Comparison of ENCODE assay signal across 20 cellular contexts in the genomic region with DNA sequence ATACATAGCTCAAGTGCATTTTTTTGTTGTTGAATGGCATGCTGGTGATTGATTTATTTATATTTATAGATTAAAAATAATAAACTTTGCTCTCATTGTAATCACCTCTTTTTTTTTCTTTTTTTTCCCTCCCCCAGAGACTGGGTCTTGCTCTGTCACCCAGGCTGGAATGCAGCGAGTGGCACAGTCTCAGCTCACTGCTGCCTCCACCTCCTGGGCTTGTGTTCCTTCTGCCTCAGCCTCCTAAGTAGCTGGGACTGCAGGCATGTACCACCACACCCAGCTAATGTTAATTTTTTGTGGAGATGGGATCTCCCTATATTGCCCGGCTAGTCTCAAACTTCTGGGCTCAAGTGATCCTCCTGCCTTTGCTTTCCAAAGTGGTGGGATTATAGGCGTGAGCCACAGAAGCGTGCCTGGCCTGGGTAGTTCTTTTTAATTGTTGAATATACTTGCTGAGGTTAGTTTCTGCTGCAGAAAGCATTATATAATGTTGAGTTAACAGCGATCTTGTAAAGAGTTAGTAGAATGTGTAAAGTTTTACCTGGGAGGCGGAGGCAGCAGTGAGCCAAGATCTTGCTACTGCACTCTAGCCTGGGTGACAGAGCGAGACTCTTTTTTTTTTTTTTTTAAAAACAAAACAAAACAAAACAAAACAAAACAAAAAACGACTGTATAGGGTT.
DNase-seq lines count a peak whose midpoint lies in the region; ATAC-seq, FAIRE-seq and TF ChIP-seq lines count a peak whose summit lies in the region.
"Had no signal": no experiment of that assay in that cellular context is flagged by ENCODE, and none has a peak within 500 bp of the region (broad histone marks: within the 10 kb centered on the region; RNA-seq: fewer than 3 reads in every experiment).

No MANE protein-coding gene starts in this region.

- H3K79me2 ChIP-seq in Karpas-422 (ENCODE audit: low read length) (peaks cover 94% of the 10 kb centered on the region), PC-9 (ENCODE audit: low read depth) (no peaks in the 10 kb centered on the region)

- H3F3A ChIP-seq in PC-9 (ENCODE audit: insufficient read depth, low read depth): no peaks in the 10 kb centered on the region

- no TSS peak for BruUV-seq in PC-9 (replicated peaks; lab: Mats Ljungman, UMichigan)

- 83% methylated on average over 8 of the region's 8 CpGs for WGBS in A549 (ENCODE audit: missing lambda C conversion rate)
- 76 to 100% methylated on average over 3 to 4 of the region's 8 CpGs for WGBS in mesodermal cell (ENCODE audit: insufficient coverage in 2 of 2), 2 experiments
- WGBS in sigmoid colon, 2 donors: 77 to 80% methylated on average over 8 of the region's 8 CpGs

- H3K4me3 ChIP-seq in A549 (no peak overlapping the region), Karpas-422 (ENCODE audit: low read length) (no peak overlapping the region), colonic mucosa (no peak overlapping the region), mesodermal cell (ENCODE audit: extremely low read depth, insufficient read depth, low read length, poor library complexity, severe bottlenecking) (no peak overlapping the region), PC-9 (no peak overlapping the region), sigmoid colon (no peak overlapping the region)
- H3K4me3 ChIP-seq: heart left ventricle, spleen had no signal

- H3K27me3 ChIP-seq in Karpas-422 (ENCODE audit: low read length) (no peaks in the 10 kb centered on the region), colonic mucosa (no peaks in the 10 kb centered on the region), PC-9 (ENCODE audit: insufficient read depth, low read depth) (no peaks in the 10 kb centered on the region), sigmoid colon (no peaks in the 10 kb centered on the region)
- H3K27me3 ChIP-seq: heart left ventricle, spleen had no signal

- no peak for TF ChIP-seq RAD21 in A549 (conservative IDR thresholded peaks at IDR 0.05 in 1 of 2, IDR thresholded peaks at IDR 0.05 in 1 of 2)

- TF ChIP-seq POLR2A in A549 (IDR thresholded peaks at IDR 0.05; ENCODE audit: low read length) (no peak), sigmoid colon (IDR thresholded peaks at IDR 0.05) (no peak)

- H4K20me1 ChIP-seq in Karpas-422 (ENCODE audit: insufficient read depth, low read depth, low read length) (no peaks in the 10 kb centered on the region), PC-9 (ENCODE audit: insufficient read depth) (no peaks in the 10 kb centered on the region)

- no peak overlapping the region for H2AFZ ChIP-seq in Karpas-422 (ENCODE audit: low read length)
- no peak overlapping the region for H2AFZ ChIP-seq in PC-9

- ATAC-seq in A549: no peak
- ATAC-seq: heart left ventricle; Right ventricle myocardium inferior; stimulated activated memory B cell treated with anti-CD40 and anti-IgM and Interleukin-4, amounts not matched to agents 10 μg/mL and 1 μg/mL and 100 μg/mL, for 72 hours had no signal

- H3K4me2 ChIP-seq in A549 (peak overlapping the region; percentile 59), Karpas-422 (ENCODE audit: low read depth, low read length, poor library complexity, severe bottlenecking) (peak overlapping the region; percentile 8), PC-9 (no peak overlapping the region)

- H3K9me3 ChIP-seq in A549 (no peaks in the 10 kb centered on the region), Karpas-422 (ENCODE audit: low read length) (no peaks in the 10 kb centered on the region), colonic mucosa (no peaks in the 10 kb centered on the region), mesodermal cell (ENCODE audit: control insufficient read depth, low read length) (no peaks in the 10 kb centered on the region), PC-9 (ENCODE audit: insufficient read depth, low read depth) (no peaks in the 10 kb centered on the region), sigmoid colon (no peaks in the 10 kb centered on the region)
- H3K9me3 ChIP-seq: heart left ventricle, spleen had no signal

- H3K9me2 ChIP-seq in Karpas-422 (replicated peaks; ENCODE audit: insufficient read depth, low read length) (no peaks in the 10 kb centered on the region), PC-9 (ENCODE audit: insufficient read depth) (no peaks in the 10 kb centered on the region)

- DNase-seq in A549 (ENCODE audit: low read depth in 1 of 2, low spot score in 1 of 2) (no peak), Karpas-422 (no peak), colonic mucosa (no peak), PC-9 (no peak), sigmoid colon (no peak), NCI-H187 treated with DMSO at 0.1 percent for 48 hours (lab: John Stamatoyannopoulos, UW) (no peak), foreskin melanocyte (no peak)
- DNase-seq: activated naive CD4-positive, alpha-beta T cell; CD4-positive, alpha-beta T cell; dermis blood vessel endothelial cell; heart left ventricle; islet precursor cell; KBM-7; NCI-H1417 treated with DMSO at 0.1 percent for 48 hours; NK-92 treated with Interleukin-12 subunit alpha and Interleukin-12 subunit beta, amount 100 ng/mL, for 24 hours; spleen had no signal

- FAIRE-seq in A549 (lab: Jason Lieb, UNC): no peak

- TF ChIP-seq EP300 in A549 (IDR thresholded peaks at IDR 0.05) (no peak), sigmoid colon (IDR thresholded peaks at IDR 0.05) (no peak)

- intact Hi-C loops in colonic mucosa (cut with DNase I): no loop called here
- intact Hi-C loops in PC-9 (cut with micrococcal nuclease; ENCODE audit: unreplicated experiment): no loop called here
- intact Hi-C loops in sigmoid colon (cut with DNase I): no loop called here

- peak overlapping the region in 1 of 2 experiments; percentile 58; a peak in 2 of 6 replicates for H3K27ac ChIP-seq in A549
- peak overlapping the region; percentile 16 for H3K27ac ChIP-seq in Karpas-422 (ENCODE audit: low read length)
- peak overlapping the region; percentile 6 for H3K27ac ChIP-seq in colonic mucosa
- peak overlapping the region; percentile 71 for H3K27ac ChIP-seq in mesodermal cell (ENCODE audit: low read depth, low read length, severe bottlenecking)
- H3K27ac ChIP-seq in PC-9: no peak overlapping the region
- H3K27ac ChIP-seq in sigmoid colon: no peak overlapping the region
- H3K27ac ChIP-seq: heart left ventricle, HL-60 had no signal

- TF ChIP-seq CTCF in A549 (IDR thresholded peaks at IDR 0.05) (no peak), colonic mucosa (IDR thresholded peaks at IDR 0.05) (no peak), PC-9 (conservative IDR thresholded peaks at IDR 0.05) (no peak), sigmoid colon (IDR thresholded peaks at IDR 0.05) (no peak)

- H3K9ac ChIP-seq in Karpas-422 (ENCODE audit: low read length) (no peak overlapping the region), colonic mucosa (ENCODE audit: low read depth in 2 of 2, low read length in 2 of 2) (no peak overlapping the region)

- H3K4me1 ChIP-seq in A549 (peaks cover 41% of the 10 kb centered on the region; the same call in 2 of the 3 replicates), Karpas-422 (ENCODE audit: low read length) (peaks cover 45% of the 10 kb centered on the region), colonic mucosa (no peaks in the 10 kb centered on the region), mesodermal cell (ENCODE audit: control insufficient read depth, insufficient read depth, low read length, poor library complexity, severe bottlenecking) (peaks cover 48% of the 10 kb centered on the region), PC-9 (replicated peaks; ENCODE audit: insufficient read depth) (no peaks in the 10 kb centered on the region), sigmoid colon (peaks cover 0 to 28% (median 21%) of the 10 kb centered on the region in 4 donors)

- CTCF ChIA-PET in A549 (lab: Yijun Ruan, JAX) (interaction anchor here (0.9 to 1.2 kb wide), 4 partner anchors 10 to 71 kb away, joined by 3 read pairs; no protein-coding TSS in a partner anchor), PC-9 (lab: Charles Lee) (interaction anchor here (0.5 to 0.6 kb wide), 3 partner anchors 800 to 1983 kb away, joined by 3 read pairs; no protein-coding TSS in a partner anchor)

- H3K36me3 ChIP-seq in Karpas-422 (ENCODE audit: insufficient read depth, low read length) (no peaks in the 10 kb centered on the region), colonic mucosa (no peaks in the 10 kb centered on the region), mesodermal cell (ENCODE audit: control insufficient read depth, insufficient read depth, low read length) (peaks cover 6% of the 10 kb centered on the region), PC-9 (ENCODE audit: low read depth) (no peaks in the 10 kb centered on the region), sigmoid colon (no peaks in the 10 kb centered on the region)

- POLR2A ChIA-PET in A549 (lab: Yijun Ruan, JAX) (no interaction called here), PC-9 (lab: Charles Lee; ENCODE audit: unreplicated experiment) (no interaction called here)

TF ChIP-seq in A549, 52 proteins besides CTCF, POLR2A, EP300 and RAD21 (continues in another document):
- TF ChIP-seq RARB (CRISPR knock-in tag; IDR thresholded peaks at IDR 0.05) (no peak), GATA3 (IDR thresholded peaks at IDR 0.05; ENCODE audit: borderline replicate concordance) (no peak), KDM1A (IDR thresholded peaks at IDR 0.05; ENCODE audit: low read depth) (no peak), CEBPB (IDR thresholded peaks at IDR 0.05) (no peak), TFCP2L1 (CRISPR knock-in tag; IDR thresholded peaks at IDR 0.05) (no peak), FOSL2 (IDR thresholded peaks at IDR 0.05) (no peak), FOSL2 (CRISPR knock-in tag; IDR thresholded peaks at IDR 0.05) (no peak), HDAC2 (IDR thresholded peaks at IDR 0.05) (no peak), HEYL (CRISPR knock-in tag; IDR thresholded peaks at IDR 0.05) (no peak), CBX2 (IDR thresholded peaks at IDR 0.05; ENCODE audit: borderline replicate concordance, low read depth) (no peak), CHD2 (IDR thresholded peaks at IDR 0.05; ENCODE audit: low read length, partially characterized antibody) (no peak)
- TF ChIP-seq, protein P1, sequence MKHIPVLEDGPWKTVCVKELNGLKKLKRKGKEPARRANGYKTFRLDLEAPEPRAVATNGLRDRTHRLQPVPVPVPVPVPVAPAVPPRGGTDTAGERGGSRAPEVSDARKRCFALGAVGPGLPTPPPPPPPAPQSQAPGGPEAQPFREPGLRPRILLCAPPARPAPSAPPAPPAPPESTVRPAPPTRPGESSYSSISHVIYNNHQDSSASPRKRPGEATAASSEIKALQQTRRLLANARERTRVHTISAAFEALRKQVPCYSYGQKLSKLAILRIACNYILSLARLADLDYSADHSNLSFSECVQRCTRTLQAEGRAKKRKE (CRISPR knock-in tag; IDR thresholded peaks at IDR 0.05; ENCODE audit: low read depth): no peak
- TF ChIP-seq, protein P2, sequence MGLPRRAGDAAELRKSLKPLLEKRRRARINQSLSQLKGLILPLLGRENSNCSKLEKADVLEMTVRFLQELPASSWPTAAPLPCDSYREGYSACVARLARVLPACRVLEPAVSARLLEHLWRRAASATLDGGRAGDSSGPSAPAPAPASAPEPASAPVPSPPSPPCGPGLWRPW (IDR thresholded peaks at IDR 0.05): no peak
- TF ChIP-seq, protein P3, sequence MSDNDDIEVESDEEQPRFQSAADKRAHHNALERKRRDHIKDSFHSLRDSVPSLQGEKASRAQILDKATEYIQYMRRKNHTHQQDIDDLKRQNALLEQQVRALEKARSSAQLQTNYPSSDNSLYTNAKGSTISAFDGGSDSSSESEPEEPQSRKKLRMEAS (IDR thresholded peaks at IDR 0.05): no peak

Comparison
In these comparisons a context has a peak if more than half of its experiments do, and no peak if none do; other contexts are left out.
1. H3K27ac ChIP-seq: peak in Karpas-422 (single experiment), colonic mucosa (single experiment) and mesodermal cell (single experiment); none in PC-9 (single experiment) and sigmoid colon (0 of 4).